ENCODE assay signal across 10 cellular contexts in the genomic region with DNA sequence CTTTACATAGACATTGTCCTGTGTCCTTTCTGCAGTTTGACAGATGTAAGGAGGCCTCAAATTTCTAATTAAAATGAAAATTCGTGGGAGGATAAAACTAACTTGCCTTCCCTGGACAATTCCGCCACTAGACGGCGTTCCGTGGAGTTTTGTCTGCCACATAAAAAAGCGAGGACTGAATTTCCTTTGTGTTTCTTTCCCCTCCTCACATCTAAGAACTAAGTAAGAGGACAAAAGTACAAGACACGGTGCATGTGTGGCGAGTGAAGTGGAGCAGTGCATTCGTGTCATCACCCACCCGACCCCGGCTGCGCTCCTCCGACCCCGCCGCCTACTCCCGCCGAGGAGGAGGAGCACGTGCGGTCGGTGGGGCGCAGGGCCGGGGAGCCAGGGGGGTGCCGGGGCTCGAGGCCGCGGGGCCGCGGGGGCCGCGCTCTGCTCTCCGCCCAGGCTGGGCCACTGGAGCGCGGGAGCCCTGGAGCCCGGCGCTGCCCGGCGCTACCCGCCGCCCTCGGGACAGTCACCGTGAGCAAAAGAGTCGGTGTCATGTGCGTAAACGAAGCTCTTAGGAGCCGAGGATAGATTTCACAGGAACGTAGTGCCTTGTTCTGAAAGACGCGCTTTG. TPM values are rescaled to one million over a fixed set of nuclear protein-coding genes. Genes with fewer than 3 reads are reported as not detected.
DNase-seq lines count a peak whose midpoint lies in the region; ATAC-seq, FAIRE-seq and TF ChIP-seq lines count a peak whose summit lies in the region.
"Had no signal": no experiment of that assay in that cellular context is flagged by ENCODE, and none has a peak within 500 bp of the region (broad histone marks: within the 10 kb centered on the region; RNA-seq: fewer than 3 reads in every experiment).

No MANE protein-coding gene starts in this region.

- H3K27me3 ChIP-seq in RWPE2 (ENCODE audit: insufficient read depth, poor library complexity, severe bottlenecking) (peaks cover 99% of the 10 kb centered on the region), endothelial cell of umbilical vein (ENCODE audit: control insufficient read depth in 2 of 2, insufficient read depth in 2 of 2, low read length in 2 of 2) (peaks cover 71 to 100% of the 10 kb centered on the region in 2 experiments), neuron (ENCODE audit: insufficient read depth, low read length) (peaks cover 92% of the 10 kb centered on the region)

- ATAC-seq in RWPE2 (ENCODE audit: low read depth) = no peak
- no peak for ATAC-seq in sciatic nerve
- ATAC-seq in GM21423 (IDR thresholded peaks at IDR 0.05; ENCODE audit: unreplicated experiment) = no peak
- ATAC-seq in GM18858 (IDR thresholded peaks at IDR 0.05; ENCODE audit: unreplicated experiment) = no peak

- H2AFZ ChIP-seq in endothelial cell of umbilical vein (ENCODE audit: low read depth, low read length) = no peak overlapping the region
- peak overlapping the region; percentile 40 for H2AFZ ChIP-seq in neuron (ENCODE audit: low read depth, low read length)

- no peaks in the 10 kb centered on the region for H4K20me1 ChIP-seq in endothelial cell of umbilical vein (replicated peaks; ENCODE audit: control insufficient read depth, extremely low read depth, insufficient read depth, low read length)

- H3K79me2 ChIP-seq in endothelial cell of umbilical vein (ENCODE audit: control insufficient read depth, insufficient read depth, low read length) = no peaks in the 10 kb centered on the region

- no TSS peak for BruUV-seq in endothelial cell of umbilical vein (replicated peaks; lab: Mats Ljungman, UMichigan)

- peak; percentile 42 for TF ChIP-seq CTCF in RWPE2 (IDR thresholded peaks at IDR 0.05; ENCODE audit: poor library complexity, severe bottlenecking)
- TF ChIP-seq CTCF in endothelial cell of umbilical vein (IDR thresholded peaks at IDR 0.05; ENCODE audit: extremely low read depth in 1 of 2, insufficient read depth in 1 of 2, low read depth in 1 of 2, low read length in 2 of 2) = peak; percentile 56 to 60

- no peaks in the 10 kb centered on the region for H3K9me3 ChIP-seq in RWPE2 (ENCODE audit: severe bottlenecking)
- H3K9me3 ChIP-seq in endothelial cell of umbilical vein (replicated peaks; ENCODE audit: control insufficient read depth, insufficient read depth, low read length) = no peaks in the 10 kb centered on the region
- H3K9me3 ChIP-seq in neuron (ENCODE audit: low read length) = peaks cover 10% of the 10 kb centered on the region

- no peak overlapping the region for H3K27ac ChIP-seq in RWPE2 (ENCODE audit: poor library complexity, severe bottlenecking)
- no peak overlapping the region for H3K27ac ChIP-seq in endothelial cell of umbilical vein (ENCODE audit: insufficient read depth, low read depth, low read length)

- no peaks in the 10 kb centered on the region for H3K36me3 ChIP-seq in RWPE2 (ENCODE audit: low read depth)
- no peaks in the 10 kb centered on the region for H3K36me3 ChIP-seq in endothelial cell of umbilical vein (ENCODE audit: control insufficient read depth in 2 of 2, extremely low read depth in 1 of 2, insufficient read depth in 2 of 2, low read length in 2 of 2)
- no peaks in the 10 kb centered on the region for H3K36me3 ChIP-seq in neuron (ENCODE audit: insufficient read depth, low read length)

- H3K9me1 ChIP-seq in endothelial cell of umbilical vein (replicated peaks; ENCODE audit: control insufficient read depth, extremely low read depth, insufficient read depth, low read length) = no peaks in the 10 kb centered on the region

- no peak overlapping the region for H3K9ac ChIP-seq in endothelial cell of umbilical vein (replicated peaks; ENCODE audit: extremely low read depth, insufficient read depth, low read length)

- H3K4me2 ChIP-seq in endothelial cell of umbilical vein (ENCODE audit: insufficient read depth, low read length) = no peak overlapping the region

- FAIRE-seq in endothelial cell of umbilical vein (lab: Jason Lieb, UNC) = peak; percentile 63

- dilution Hi-C loops in endothelial cell of umbilical vein (cut with MboI; ENCODE audit: extremely low pct_ligation_motif_present, low sequenced_read_pairs) = no loop called here

- no peaks in the 10 kb centered on the region for H3K4me1 ChIP-seq in RWPE2 (ENCODE audit: insufficient read depth, poor library complexity, severe bottlenecking)
- H3K4me1 ChIP-seq in endothelial cell of umbilical vein (ENCODE audit: control insufficient read depth, extremely low read depth, insufficient read depth, low read length) = peaks cover 5% of the 10 kb centered on the region
- H3K4me1 ChIP-seq in neuron (ENCODE audit: insufficient read depth, low read length) = no peaks in the 10 kb centered on the region

- CTCF ChIA-PET in endothelial cell of umbilical vein (lab: Charles Lee) = interaction anchor here (0.7 to 1.0 kb wide), 3 partner anchors 11 to 519 kb away, joined by 3 to 4 read pairs (median 4); partner anchors contain the start of gene TBR1

- no peak overlapping the region for H3K4me3 ChIP-seq in RWPE2 (ENCODE audit: severe bottlenecking)
- no peak overlapping the region for H3K4me3 ChIP-seq in endothelial cell of umbilical vein (replicated peaks in 1 of 3; ENCODE audit: insufficient read depth in 1 of 3, low read depth in 1 of 3, low read length in 3 of 3)
- no peak overlapping the region for H3K4me3 ChIP-seq in neuron (ENCODE audit: low read length)

- DNase-seq in D341Med (ENCODE audit: low spot score) (peak; percentile 60), RWPE2 (ENCODE audit: low spot score) (no peak), endothelial cell of umbilical vein (ENCODE audit: low read depth, low spot score) (peak; percentile 39), sciatic nerve (ENCODE audit: low spot score) (no peak), NCI-H226 (no peak)

- intact Hi-C loops in endothelial cell of umbilical vein (cut with micrococcal nuclease) = loop anchor here (1.0 to 5.0 kb wide), 2 partner anchors 519 to 700 kb away; no protein-coding TSS in a partner anchor
- intact Hi-C loops in sciatic nerve (cut with DNase I) = no loop called here

- POLR2A ChIA-PET in endothelial cell of umbilical vein (lab: Charles Lee) = interaction anchor here (0.7 kb wide), 1 partner anchor 13 kb away, joined by 3 read pairs; no protein-coding TSS in a partner anchor

- TF ChIP-seq POLR2A in endothelial cell of umbilical vein (IDR thresholded peaks at IDR 0.05; ENCODE audit: low read depth, low read length) = no peak

TF ChIP-seq in endothelial cell of umbilical vein, 7 proteins besides CTCF, POLR2A, EP300 and RAD21:
- TF ChIP-seq EZH2 (IDR thresholded peaks at IDR 0.05; ENCODE audit: borderline replicate concordance, low read depth, low read length, severe bottlenecking) (peak; percentile 78), POLR2AphosphoS5 (IDR thresholded peaks at IDR 0.05; ENCODE audit: insufficient read depth, low read depth, low read length) (no peak), JUN (IDR thresholded peaks at IDR 0.05; ENCODE audit: borderline replicate concordance, insufficient read depth, insufficient read length, low read depth) (no peak), GATA2 (IDR thresholded peaks at IDR 0.05; ENCODE audit: insufficient read depth, insufficient read length, low read depth, low read length) (no peak)

RNA-seq across cellular contexts. Expression of gene TBR1, which starts 10.8 kb away (rescaled TPM):
- 0.09 and 0.11 TPM in 2 replicates for total RNA-seq in endothelial cell of umbilical vein
- polyA plus RNA-seq in endothelial cell of umbilical vein = 0.05 and 0.14 TPM in 2 replicates
- polyA plus RNA-seq in endothelial cell of umbilical vein (2011; cell fraction: cytosol; rRNA removed) = 0.01 and 0.07 TPM in 2 replicates
- polyA plus RNA-seq in endothelial cell of umbilical vein (2011; cell fraction: nucleus; rRNA removed) = 0.18 and 0.25 TPM in 2 replicates
- 0.04 TPM in 1 of 2 replicates, not detected in the other for polyA plus RNA-seq in endothelial cell of umbilical vein (2012)
- polyA minus RNA-seq in endothelial cell of umbilical vein = 0.02 TPM in 1 of 2 replicates, not detected in the other
- not detected for polyA minus RNA-seq in endothelial cell of umbilical vein (2011; cell fraction: cytosol; rRNA and poly(A)+ RNA removed)
- 0.48 and 0.72 TPM in 2 replicates for polyA minus RNA-seq in endothelial cell of umbilical vein (2011; cell fraction: nucleus; rRNA and poly(A)+ RNA removed)
- not detected for total RNA-seq in sciatic nerve
- total RNA-seq: M059J, skeletal muscle tissue had no signal

Comparison
In these comparisons a context has a peak if more than half of its experiments do, and no peak if none do; other contexts are left out.
1. DNase-seq: peak in D341Med (single experiment) and endothelial cell of umbilical vein (single experiment); none in RWPE2 (single experiment), sciatic nerve (single experiment) and NCI-H226 (single experiment).